18 cellular contexts compared by ENCODE assay signal in genomic region chr18:6623278-6623677, GRCh38.
DNase-seq lines count a peak whose midpoint lies in the region; ATAC-seq, FAIRE-seq and TF ChIP-seq lines count a peak whose summit lies in the region.
"Had no signal": no experiment of that assay in that cellular context is flagged by ENCODE, and none has a peak within 500 bp of the region (broad histone marks: within the 10 kb centered on the region; RNA-seq: fewer than 3 reads in every experiment).

No MANE protein-coding gene starts in this region.

- intact Hi-C loops in HepG2 (cut with micrococcal nuclease; ENCODE audit: unreplicated experiment) (no loop called here), right lobe of liver (cut with DNase I) (no loop called here)
- intact Hi-C loops in activated CD4-positive, alpha-beta T cell treated with anti-CD3 and anti-CD28 coated beads, Interleukin-2, amount 10 ng/mL, durations not matched to agents 24 days and 14 days (cut with micrococcal nuclease), result no loop called here

- POLR2A ChIA-PET in HepG2 (lab: Yijun Ruan, JAX), result no interaction called here
- POLR2A ChIA-PET in H1 (lab: Charles Lee; ENCODE audit: partially characterized antibody), result no interaction called here

- peaks cover 59% of the 10 kb centered on the region for H3K4me1 Mint-ChIP-seq in nephron
- no peaks in the 10 kb centered on the region for H3K4me1 Mint-ChIP-seq in activated CD4-positive, alpha-beta T cell treated with anti-CD3 and anti-CD28 coated beads, Interleukin-2, amount 10 ng/mL, durations not matched to agents 24 days and 14 days
- H3K4me1 Mint-ChIP-seq: B cell had no signal

- CTCF ChIA-PET in HepG2 (lab: Yijun Ruan, JAX; ENCODE audit: low intra/inter-chr PET ratio, low total read pairs) (no interaction called here), H1 (lab: Charles Lee; ENCODE audit: partially characterized antibody) (no interaction called here)

- ATAC-seq in HepG2, result no peak
- ATAC-seq in right lobe of liver, result no peak
- no peak for ATAC-seq in GM21360 (IDR thresholded peaks at IDR 0.05; ENCODE audit: unreplicated experiment)
- ATAC-seq: GM23338 had no signal

- no peak overlapping the region for H2BK5ac ChIP-seq in H1 (ENCODE audit: low read depth, low read length)

- H3K27me3 ChIP-seq in HepG2 (ENCODE audit: control insufficient read depth in 1 of 2, insufficient read depth in 2 of 2, low read length in 2 of 2), result peaks cover 0 to 9% of the 10 kb centered on the region in 2 experiments; a peak in 2 of 5 replicates
- no peaks in the 10 kb centered on the region for H3K27me3 ChIP-seq in right lobe of liver
- H3K27me3 ChIP-seq in H1 (replicated peaks in 1 of 4; ENCODE audit: control insufficient read depth in 3 of 4, extremely low read depth in 1 of 4, insufficient read depth in 3 of 4, low read length in 3 of 4), result no peaks in the 10 kb centered on the region; a peak in 1 of 7 replicates

- H3K27me3 Mint-ChIP-seq in nephron (ENCODE audit: low read depth), result no peaks in the 10 kb centered on the region
- H3K27me3 Mint-ChIP-seq in activated CD4-positive, alpha-beta T cell treated with anti-CD3 and anti-CD28 coated beads, Interleukin-2, amount 10 ng/mL, durations not matched to agents 24 days and 14 days, result no peaks in the 10 kb centered on the region
- H3K27me3 Mint-ChIP-seq: CD4-positive, alpha-beta T cell had no signal

- no peak overlapping the region for H4K5ac ChIP-seq in H1 (ENCODE audit: insufficient read length, low read depth, low read length)

- H3K27ac Mint-ChIP-seq in nephron, result peak overlapping the region; percentile 85 to 98 (median 94)
- no peak overlapping the region for H3K27ac Mint-ChIP-seq in activated CD4-positive, alpha-beta T cell treated with anti-CD3 and anti-CD28 coated beads, Interleukin-2, amount 10 ng/mL, durations not matched to agents 24 days and 14 days
- H3K27ac Mint-ChIP-seq: B cell; CD4-positive, alpha-beta T cell; GM23338; H9 had no signal

- H3K56ac ChIP-seq in H1 (replicated peaks; ENCODE audit: insufficient read length, low read depth, low read length), result no peak overlapping the region

- no peak overlapping the region for H3K23ac ChIP-seq in H1 (ENCODE audit: insufficient read length)

- no peak overlapping the region for H2BK15ac ChIP-seq in H1 (ENCODE audit: low read length)

- peak overlapping the region in 1 of 3 experiments; percentile 31 for H3K4me3 Mint-ChIP-seq in nephron
- no peak overlapping the region for H3K4me3 Mint-ChIP-seq in activated CD4-positive, alpha-beta T cell treated with anti-CD3 and anti-CD28 coated beads, Interleukin-2, amount 10 ng/mL, durations not matched to agents 24 days and 14 days
- H3K4me3 Mint-ChIP-seq: B cell; CD4-positive, alpha-beta T cell; GM23338; H9 had no signal

- H3K9me3 ChIP-seq in HepG2 (ENCODE audit: low read length), result no peaks in the 10 kb centered on the region
- no peaks in the 10 kb centered on the region for H3K9me3 ChIP-seq in right lobe of liver
- no peaks in the 10 kb centered on the region for H3K9me3 ChIP-seq in H1 (ENCODE audit: insufficient read depth in 2 of 2, low read depth in 1 of 2, low read length in 1 of 2)

- H2AFZ ChIP-seq in HepG2 (ENCODE audit: low read length), result no peak overlapping the region
- H2AFZ ChIP-seq in H1 (ENCODE audit: low read length), result no peak overlapping the region
- H2AFZ ChIP-seq: GM23338 had no signal

- WGBS in HepG2 (ENCODE audit: low lambda C conversion rate), result 20% methylated on average over 2 of the region's 2 CpGs
- 45% methylated on average over 2 of the region's 2 CpGs for WGBS in right lobe of liver (ENCODE audit: insufficient coverage, low coverage, low lambda C conversion rate, missing lambda C conversion rate)
- 92% methylated on average over 2 of the region's 2 CpGs; no CpG with 5 or more reads in 1 of the 2 experiments for WGBS in H1 (ENCODE audit: extremely low coverage in 1 of 2, insufficient coverage in 1 of 2, insufficient read length in 1 of 2, insufficient replicate concordance in 2 of 2, low coverage in 1 of 2, low lambda C conversion rate in 2 of 2, missing lambda C conversion rate in 1 of 2), 2 experiments

- no peak overlapping the region for H2BK20ac ChIP-seq in H1 (ENCODE audit: low read length)

- no peaks in the 10 kb centered on the region for H3K4me1 ChIP-seq in HepG2 (ENCODE audit: insufficient read depth, low read length)
- H3K4me1 ChIP-seq in right lobe of liver, result no peaks in the 10 kb centered on the region
- peaks cover 0 to 3% (median 0%) of the 10 kb centered on the region in 4 experiments; a peak in 2 of 7 replicates for H3K4me1 ChIP-seq in H1 (replicated peaks in 1 of 4; ENCODE audit: control insufficient read depth in 3 of 4, insufficient read depth in 4 of 4, low read length in 3 of 4)

- no peak overlapping the region for H3K14ac ChIP-seq in H1 (ENCODE audit: insufficient read length)

- H3K9me3 Mint-ChIP-seq in nephron, result peaks cover 7% of the 10 kb centered on the region
- H3K9me3 Mint-ChIP-seq in activated CD4-positive, alpha-beta T cell treated with anti-CD3 and anti-CD28 coated beads, Interleukin-2, amount 10 ng/mL, durations not matched to agents 24 days and 14 days, result no peaks in the 10 kb centered on the region
- H3K9me3 Mint-ChIP-seq: GM23338, H9 had no signal

- H3K79me1 ChIP-seq in H1 (ENCODE audit: low read depth, low read length), result no peaks in the 10 kb centered on the region

- H3K4ac ChIP-seq in H1 (replicated peaks; ENCODE audit: insufficient read length, low read depth, low read length), result no peak overlapping the region

- no peak for TF ChIP-seq EP300 in HepG2 (IDR thresholded peaks at IDR 0.05; ENCODE audit: low read depth in 2 of 2, low read length in 2 of 2)
- no peak for TF ChIP-seq EP300 in HepG2 (CRISPR knock-in tag; IDR thresholded peaks at IDR 0.05; ENCODE audit: borderline replicate concordance)
- no peak for TF ChIP-seq EP300 in H1 (IDR thresholded peaks at IDR 0.05; ENCODE audit: borderline replicate concordance in 1 of 2, low read depth in 2 of 2, low read length in 2 of 2)

- in situ Hi-C loops in HepG2 (cut with HindIII; ENCODE audit: extremely low pct_ligation_motif_present, low pct_unique_long_range_greater_than_20kb), result no loop called here

- H3K79me2 ChIP-seq in HepG2 (ENCODE audit: insufficient read depth, low read length) (no peaks in the 10 kb centered on the region), H1 (ENCODE audit: control insufficient read depth in 1 of 2, insufficient read depth in 2 of 2, low read length in 2 of 2) (no peaks in the 10 kb centered on the region)

- no peak overlapping the region for H3K4me2 ChIP-seq in HepG2 (ENCODE audit: low read depth, low read length)
- no peak overlapping the region for H3K4me2 ChIP-seq in H1 (ENCODE audit: insufficient read depth in 1 of 2, low read depth in 2 of 2, low read length in 2 of 2)
- H3K4me2 ChIP-seq: GM23338 had no signal

- H2BK12ac ChIP-seq in H1 (ENCODE audit: low read depth, low read length), result no peak overlapping the region

- H4K8ac ChIP-seq in H1 (ENCODE audit: extremely low read depth, insufficient read depth, low read length), result no peak overlapping the region

- H3K36me3 ChIP-seq in HepG2 (replicated peaks in 1 of 2; ENCODE audit: control insufficient read depth in 1 of 2, insufficient read depth in 2 of 2, low read length in 2 of 2) (no peaks in the 10 kb centered on the region), right lobe of liver (no peaks in the 10 kb centered on the region), H1 (ENCODE audit: control insufficient read depth in 2 of 4, insufficient read depth in 4 of 4, low read length in 3 of 4) (no peaks in the 10 kb centered on the region)

- DNase-seq in HepG2 (ENCODE audit: low spot score), result no peak
- DNase-seq in right lobe of liver, result no peak
- no peak for DNase-seq in H1 (ENCODE audit: low read depth in 1 of 2, low spot score in 2 of 2)
- DNase-seq in activated CD4-positive, alpha-beta T cell treated with anti-CD3 and anti-CD28 coated beads, Interleukin-2, amount 10 ng/mL, durations not matched to agents 24 days and 14 days, result no peak
- no peak for DNase-seq in activated CD4-positive, alpha-beta T cell treated with anti-CD3 and anti-CD28 coated beads for 48 hours
- no peak for DNase-seq in COR-L47 (lab: John Stamatoyannopoulos, UW)
- DNase-seq: 8988T; C1 segment of cervical spinal cord; CD4-positive, alpha-beta T cell; DMS79 treated with DMSO at 0.1 percent for 48 hours; EL; H9 had no signal

- BruUV-seq in HepG2 (replicated peaks; lab: Mats Ljungman, UMichigan), result no TSS peak

- no peak overlapping the region for H3K18ac ChIP-seq in H1 (ENCODE audit: extremely low read depth, low read length)

- H2BK120ac ChIP-seq in H1 (replicated peaks; ENCODE audit: low read depth, low read length), result no peak overlapping the region

- TF ChIP-seq RAD21 in HepG2 (CRISPR knock-in tag; IDR thresholded peaks at IDR 0.05), result no peak
- no peak for TF ChIP-seq RAD21 in H1 (IDR thresholded peaks at IDR 0.05 in 1 of 2, conservative IDR thresholded peaks at IDR 0.05 in 1 of 2; ENCODE audit: low read depth in 2 of 2, low read length in 2 of 2)

- no peak overlapping the region for H2AK5ac ChIP-seq in H1 (ENCODE audit: low read depth, low read length)

- H4K91ac ChIP-seq in H1 (replicated peaks; ENCODE audit: insufficient read length, low read length), result no peak overlapping the region

- H4K20me1 ChIP-seq in HepG2 (ENCODE audit: insufficient read depth, low read length) (no peaks in the 10 kb centered on the region), H1 (replicated peaks in 1 of 2; ENCODE audit: control insufficient read depth in 1 of 2, insufficient read depth in 2 of 2, low read length in 2 of 2) (no peaks in the 10 kb centered on the region)

- H3K4me3 ChIP-seq in HepG2 (replicated peaks in 1 of 3; ENCODE audit: insufficient read depth in 1 of 3, low read depth in 2 of 3, low read length in 3 of 3) (no peak overlapping the region), right lobe of liver (no peak overlapping the region), H1 (ENCODE audit: extremely low read depth in 1 of 4, insufficient read depth in 2 of 4, low read depth in 3 of 4, low read length in 4 of 4) (no peak overlapping the region)
- H3K4me3 ChIP-seq: GM23338 had no signal

- H3K9ac ChIP-seq in HepG2 (ENCODE audit: insufficient read depth, low read depth, low read length) (no peak overlapping the region), H1 (replicated peaks in 1 of 4; ENCODE audit: extremely low read depth in 1 of 4, low read depth in 3 of 4, low read length in 3 of 4) (no peak overlapping the region)

- no peak for FAIRE-seq in HepG2 (lab: Jason Lieb, UNC)
- FAIRE-seq in H1 (lab: Jason Lieb, UNC), result no peak
- FAIRE-seq: G401.6, GM12891 had no signal

- H3K23me2 ChIP-seq in H1 (ENCODE audit: low read depth, low read length), result no peaks in the 10 kb centered on the region

- no peak for TF ChIP-seq CTCF in HepG2 (CRISPR knock-in tag; IDR thresholded peaks at IDR 0.05)
- TF ChIP-seq CTCF in right lobe of liver (IDR thresholded peaks at IDR 0.05), result no peak
- no peak for TF ChIP-seq CTCF in H1 (IDR thresholded peaks at IDR 0.05; ENCODE audit: control extremely low read depth in 1 of 3, insufficient read depth in 1 of 3, low read depth in 1 of 3, low read length in 3 of 3)
- no peak for TF ChIP-seq CTCF in nephron (IDR thresholded peaks at IDR 0.05; ENCODE audit: unreplicated experiment in 3 of 3)

- H3K27ac ChIP-seq in HepG2 (ENCODE audit: extremely low read length, insufficient read depth, low read length), result no peak overlapping the region
- no peak overlapping the region for H3K27ac ChIP-seq in right lobe of liver
- H3K27ac ChIP-seq in H1 (ENCODE audit: low read depth, low read length), result no peak overlapping the region

- no peak for TF ChIP-seq POLR2A in HepG2 (IDR thresholded peaks at IDR 0.05; ENCODE audit: insufficient read depth in 1 of 2, low read depth in 2 of 2, low read length in 2 of 2)
- no peak for TF ChIP-seq POLR2A in right lobe of liver (IDR thresholded peaks at IDR 0.05)
- TF ChIP-seq POLR2A in H1 (IDR thresholded peaks at IDR 0.05; ENCODE audit: control extremely low read depth in 1 of 2, low read depth in 2 of 2, low read length in 2 of 2), result no peak

- no peaks in the 10 kb centered on the region for H3K36me3 Mint-ChIP-seq in nephron (ENCODE audit: low read depth)
- no peaks in the 10 kb centered on the region for H3K36me3 Mint-ChIP-seq in activated CD4-positive, alpha-beta T cell treated with anti-CD3 and anti-CD28 coated beads, Interleukin-2, amount 10 ng/mL, durations not matched to agents 24 days and 14 days (ENCODE audit: low read depth)

Comparison
In these comparisons a context has a peak if more than half of its experiments do, and no peak if none do; other contexts are left out.
1. Of the 41 proteins assayed by ChIP-seq in both HepG2 and H1: peak only in HepG2: none; only in H1: none; in both: MAFK; in neither: 40.